8 cellular contexts compared by ENCODE assay signal in genomic region chr5:180784497-180785097, GRCh38. TPM values are rescaled to one million over a fixed set of nuclear protein-coding genes. Genes with fewer than 3 reads are reported as not detected.
DNase-seq lines count a peak whose midpoint lies in the region; ATAC-seq, FAIRE-seq and TF ChIP-seq lines count a peak whose summit lies in the region.

No MANE protein-coding gene starts in this region.

- no peaks in the 10 kb centered on the region for H4K20me1 ChIP-seq in HepG2 (ENCODE audit: insufficient read depth, low read length)

- H3K9me3 Mint-ChIP-seq in Caco-2 (ENCODE audit: unreplicated experiment), result no peaks in the 10 kb centered on the region

- no peaks in the 10 kb centered on the region for H3K9me3 ChIP-seq in Caco-2
- no peaks in the 10 kb centered on the region for H3K9me3 ChIP-seq in HepG2 (ENCODE audit: low read length)

- no peak overlapping the region for H3K4me3 Mint-ChIP-seq in Caco-2 (ENCODE audit: unreplicated experiment)

- peak; percentile 68 for TF ChIP-seq RAD21 in HepG2 (CRISPR knock-in tag; IDR thresholded peaks at IDR 0.05)

- DNase-seq in Caco-2, result peak; percentile 78 to 81
- peak; percentile 86 for DNase-seq in GM20000 (ENCODE audit: low spot score)
- peak; percentile 68 for DNase-seq in NB4 (ENCODE audit: low read depth)
- peak; percentile 59 for DNase-seq in activated CD4-positive, CD25-positive, alpha-beta regulatory T cell treated with anti-CD3 and anti-CD28 coated beads, Interleukin-2, amount 50 U/mL, for 16 hours (ENCODE audit: low read depth, low spot score)
- peak; percentile 79 for DNase-seq in cerebellum (ENCODE audit: low spot score)
- DNase-seq in HepG2 (ENCODE audit: low spot score), result peak; percentile 70
- peak; percentile 50 for DNase-seq in stimulated activated CD4-positive, alpha-beta T cell treated with anti-CD3 and anti-CD28 coated beads, Interleukin-4, amount 100 ng/mL, for 48 hours (ENCODE audit: low read depth in 2 of 2)
- DNase-seq in mesenteric fat pad (ENCODE audit: low spot score), result no peak

- BruUV-seq in Caco-2 (replicated peaks; lab: Mats Ljungman, UMichigan) (no TSS peak), HepG2 (replicated peaks; lab: Mats Ljungman, UMichigan) (no TSS peak)

- in situ Hi-C loops in HepG2 (cut with HindIII; ENCODE audit: extremely low pct_ligation_motif_present, low pct_unique_long_range_greater_than_20kb), result loop anchor here (10.0 kb wide), 1 partner anchor 370 kb away; no protein-coding TSS in a partner anchor

- FAIRE-seq in HepG2 (lab: Jason Lieb, UNC), result peak; percentile 70

- H3K4me1 Mint-ChIP-seq in Caco-2 (ENCODE audit: low read depth, unreplicated experiment), result peaks cover 20% of the 10 kb centered on the region

- intact Hi-C loops in Caco-2 (cut with micrococcal nuclease; ENCODE audit: unreplicated experiment), result loop anchor here (1.0 to 10.0 kb wide), 7 partner anchors 14 to 389 kb away; partner anchors contain the start of genes BTNL9 and ZFP62
- intact Hi-C loops in HepG2 (cut with micrococcal nuclease; ENCODE audit: unreplicated experiment), result loop anchor here (2.0 to 5.0 kb wide), 3 partner anchors 14 to 374 kb away; partner anchors contain the start of gene ZFP62

- H3K36me3 ChIP-seq in Caco-2 (ENCODE audit: control insufficient read depth, insufficient read depth, low read length), result no peaks in the 10 kb centered on the region
- peaks cover 0 to under 1% of the 10 kb centered on the region in 2 experiments; a peak in 1 of 5 replicates for H3K36me3 ChIP-seq in HepG2 (replicated peaks in 1 of 2; ENCODE audit: control insufficient read depth in 1 of 2, insufficient read depth in 2 of 2, low read length in 2 of 2)

- no peak overlapping the region for H3K27ac Mint-ChIP-seq in Caco-2 (ENCODE audit: unreplicated experiment)

- H3K4me3 ChIP-seq in Caco-2 (ENCODE audit: low read depth, low read length) (no peak overlapping the region), NB4 (ENCODE audit: low read depth, low read length) (no peak overlapping the region), HepG2 (replicated peaks in 1 of 3; ENCODE audit: insufficient read depth in 1 of 3, low read depth in 2 of 3, low read length in 3 of 3) (no peak overlapping the region)

- no peaks in the 10 kb centered on the region for H3K27me3 Mint-ChIP-seq in Caco-2 (ENCODE audit: insufficient read depth, unreplicated experiment)

- no peak overlapping the region for H2AFZ ChIP-seq in HepG2 (ENCODE audit: low read length)

- no peaks in the 10 kb centered on the region for H3K79me2 ChIP-seq in HepG2 (ENCODE audit: insufficient read depth, low read length)

- TF ChIP-seq POLR2A in NB4 (IDR thresholded peaks at IDR 0.05; ENCODE audit: extremely low read depth, insufficient read length) (no peak), HepG2 (IDR thresholded peaks at IDR 0.05; ENCODE audit: insufficient read depth in 1 of 2, low read depth in 2 of 2, low read length in 2 of 2) (no peak)

- POLR2A ChIA-PET in Caco-2 (lab: Charles Lee), result interaction anchor here (0.7 to 1.8 kb wide), 2 partner anchors 18 to 26 kb away, joined by 8 to 13 read pairs; partner anchors contain the start of gene MGAT1
- POLR2A ChIA-PET in HepG2 (lab: Yijun Ruan, JAX), result interaction anchor here (2.0 kb wide), 1 partner anchor 26 kb away, joined by 8 read pairs; no protein-coding TSS in a partner anchor

- H3K27me3 ChIP-seq in Caco-2 (replicated peaks; ENCODE audit: control insufficient read depth, insufficient read depth, low read length) (no peaks in the 10 kb centered on the region), HepG2 (ENCODE audit: control insufficient read depth in 1 of 2, insufficient read depth in 2 of 2, low read length in 2 of 2) (peaks cover 0 to 10% of the 10 kb centered on the region in 2 experiments; a peak in 1 of 5 replicates)

- TF ChIP-seq EP300 in HepG2 (IDR thresholded peaks at IDR 0.05; ENCODE audit: low read depth in 2 of 2, low read length in 2 of 2) (no peak), HepG2 (CRISPR knock-in tag; IDR thresholded peaks at IDR 0.05; ENCODE audit: borderline replicate concordance) (no peak)

- H3K4me1 ChIP-seq in Caco-2, result peaks cover 24% of the 10 kb centered on the region
- peaks cover 12% of the 10 kb centered on the region for H3K4me1 ChIP-seq in HepG2 (ENCODE audit: insufficient read depth, low read length)

- H3K27ac ChIP-seq in HepG2 (ENCODE audit: extremely low read length, insufficient read depth, low read length), result no peak overlapping the region

- TF ChIP-seq CTCF in Caco-2 (IDR thresholded peaks at IDR 0.05; ENCODE audit: insufficient read depth in 1 of 2, low read depth in 1 of 2, low read length in 1 of 2, severe bottlenecking in 1 of 2, unreplicated experiment in 1 of 2) (peak; percentile 68 to 92), GM20000 (IDR thresholded peaks at IDR 0.05; ENCODE audit: extremely low read depth, missing control alignments) (peak; percentile 93), NB4 (IDR thresholded peaks at IDR 0.05; ENCODE audit: low read depth, low read length) (peak; percentile 71), HepG2 (CRISPR knock-in tag; IDR thresholded peaks at IDR 0.05) (peak; percentile 87)

- no peak overlapping the region for H3K9ac ChIP-seq in HepG2 (ENCODE audit: insufficient read depth, low read depth, low read length)

- peak; percentile 60 for ATAC-seq in HepG2

- peaks cover 28% of the 10 kb centered on the region for H3K36me3 Mint-ChIP-seq in Caco-2 (ENCODE audit: insufficient read depth, unreplicated experiment)

- WGBS in HepG2 (ENCODE audit: low lambda C conversion rate), result 26% methylated on average over 12 of the region's 13 CpGs

- H3K4me2 ChIP-seq in HepG2 (ENCODE audit: low read depth, low read length), result no peak overlapping the region

- CTCF ChIA-PET in Caco-2 (lab: Charles Lee) (interaction anchor here (0.5 to 1.3 kb wide), 8 partner anchors 26 to 445 kb away, joined by 3 to 5 read pairs (median 4); no protein-coding TSS in a partner anchor), HepG2 (lab: Yijun Ruan, JAX; ENCODE audit: low intra/inter-chr PET ratio, low total read pairs) (interaction anchor here (0.8 to 1.8 kb wide), 4 partner anchors 14 to 85 kb away, joined by 3 to 8 read pairs (median 4); partner anchors contain the start of gene ZFP62)

TF ChIP-seq in HepG2, 621 proteins besides CTCF, POLR2A, EP300 and RAD21 (continues in another document):
- TF ChIP-seq SAFB2 (CRISPR knock-in tag; IDR thresholded peaks at IDR 0.05; ENCODE audit: borderline replicate concordance, low read depth) (no peak), ZNF878 (CRISPR knock-in tag; IDR thresholded peaks at IDR 0.05) (no peak)

RNA-seq across cellular contexts. Expression of gene MGAT1, which starts 18.0 kb away (rescaled TPM):
- total RNA-seq in Caco-2 (2022), result 80.1 and 82.5 TPM in 2 replicates
- 24.1 TPM for total RNA-seq in cerebellum
- 26.7 and 50.1 TPM in 2 replicates for total RNA-seq in HepG2 (2016; rRNA removed; fragmentation: Illumina TruSeq; extraction: Trizol)
- 15.0 and 17.0 TPM in 2 replicates for total RNA-seq in HepG2 (2016; cell fraction: cytosol; rRNA removed; fragmentation: Illumina TruSeq; extraction: Trizol; ENCODE audit: low read depth)
- 27.7 and 47.8 TPM in 2 replicates for total RNA-seq in HepG2 (2016; cell fraction: insoluble cytoplasmic fraction; rRNA removed; fragmentation: Illumina TruSeq; extraction: Trizol)
- 38.7 and 40.9 TPM in 2 replicates for total RNA-seq in HepG2 (2016; cell fraction: membrane; rRNA removed; fragmentation: Illumina TruSeq; extraction: Trizol)
- 41.7 and 45.5 TPM in 2 replicates for total RNA-seq in HepG2 (2016; cell fraction: nucleus; rRNA removed; fragmentation: Illumina TruSeq; extraction: Trizol)
- 55.3 and 72.5 TPM in 2 replicates for polyA plus RNA-seq in HepG2 (2011; rRNA removed)
- polyA plus RNA-seq in HepG2 (2011; cell fraction: cytosol; rRNA removed), result 68.1 and 77.1 TPM in 2 replicates
- polyA plus RNA-seq in HepG2 (2011; cell fraction: nucleus; rRNA removed), result 95.1 and 98.8 TPM in 2 replicates
- polyA plus RNA-seq in HepG2 (2012), result 54.8 and 70.3 TPM in 2 replicates
- polyA plus RNA-seq in HepG2 (2016; cell fraction: cytosol; fragmentation: Illumina TruSeq; extraction: Trizol; ENCODE audit: low read depth), result 24.2 and 28.9 TPM in 2 replicates
- polyA plus RNA-seq in HepG2 (2016; cell fraction: insoluble cytoplasmic fraction; fragmentation: Illumina TruSeq; extraction: Trizol; ENCODE audit: low read depth), result 31.3 and 35.5 TPM in 2 replicates
- 36.5 and 42.6 TPM in 2 replicates for polyA plus RNA-seq in HepG2 (2016; cell fraction: membrane; fragmentation: Illumina TruSeq; extraction: Trizol; ENCODE audit: low read depth)
- polyA plus RNA-seq in HepG2 (2016; cell fraction: nucleus; fragmentation: Illumina TruSeq; extraction: Trizol; ENCODE audit: insufficient read depth, low read depth), result 88.1 and 90.9 TPM in 2 replicates
- polyA minus RNA-seq in HepG2 (2011; rRNA and poly(A)+ RNA removed; ENCODE audit: low replicate concordance), result 47.5 and 138 TPM in 2 replicates
- polyA minus RNA-seq in HepG2 (2011; cell fraction: cytosol; rRNA and poly(A)+ RNA removed), result 68.3 and 69.5 TPM in 2 replicates
- 44.8 and 54.2 TPM in 2 replicates for polyA minus RNA-seq in HepG2 (2011; cell fraction: nucleus; rRNA and poly(A)+ RNA removed)
- 380 TPM for total RNA-seq in mesenteric fat pad

RNA-seq across cellular contexts. Expression of gene OR2Y1, which starts 44.7 kb away (rescaled TPM):
- total RNA-seq in Caco-2 (2022), result not detected in 2 replicates
- not detected for total RNA-seq in cerebellum
- total RNA-seq in HepG2 (2016; rRNA removed; fragmentation: Illumina TruSeq; extraction: Trizol), result not detected in 2 replicates
- not detected in 2 replicates for total RNA-seq in HepG2 (2016; cell fraction: cytosol; rRNA removed; fragmentation: Illumina TruSeq; extraction: Trizol; ENCODE audit: low read depth)
- not detected in 2 replicates for total RNA-seq in HepG2 (2016; cell fraction: insoluble cytoplasmic fraction; rRNA removed; fragmentation: Illumina TruSeq; extraction: Trizol)
- not detected in 2 replicates for total RNA-seq in HepG2 (2016; cell fraction: membrane; rRNA removed; fragmentation: Illumina TruSeq; extraction: Trizol)
- total RNA-seq in HepG2 (2016; cell fraction: nucleus; rRNA removed; fragmentation: Illumina TruSeq; extraction: Trizol), result not detected in 2 replicates
- polyA plus RNA-seq in HepG2 (2011; rRNA removed), result not detected in 2 replicates
- not detected in 2 replicates for polyA plus RNA-seq in HepG2 (2011; cell fraction: cytosol; rRNA removed)
- not detected in 2 replicates for polyA plus RNA-seq in HepG2 (2011; cell fraction: nucleus; rRNA removed)
- not detected in 2 replicates for polyA plus RNA-seq in HepG2 (2012)
- not detected in 2 replicates for polyA plus RNA-seq in HepG2 (2016; cell fraction: cytosol; fragmentation: Illumina TruSeq; extraction: Trizol; ENCODE audit: low read depth)
- polyA plus RNA-seq in HepG2 (2016; cell fraction: insoluble cytoplasmic fraction; fragmentation: Illumina TruSeq; extraction: Trizol; ENCODE audit: low read depth), result not detected in 2 replicates
- not detected in 2 replicates for polyA plus RNA-seq in HepG2 (2016; cell fraction: membrane; fragmentation: Illumina TruSeq; extraction: Trizol; ENCODE audit: low read depth)
- polyA plus RNA-seq in HepG2 (2016; cell fraction: nucleus; fragmentation: Illumina TruSeq; extraction: Trizol; ENCODE audit: insufficient read depth, low read depth), result not detected in 2 replicates
- polyA minus RNA-seq in HepG2 (2011; rRNA and poly(A)+ RNA removed; ENCODE audit: low replicate concordance), result not detected in 2 replicates
- not detected in 2 replicates for polyA minus RNA-seq in HepG2 (2011; cell fraction: cytosol; rRNA and poly(A)+ RNA removed)
- polyA minus RNA-seq in HepG2 (2011; cell fraction: nucleus; rRNA and poly(A)+ RNA removed), result not detected in 2 replicates
- total RNA-seq in mesenteric fat pad, result not detected
